In the genomic region with DNA sequence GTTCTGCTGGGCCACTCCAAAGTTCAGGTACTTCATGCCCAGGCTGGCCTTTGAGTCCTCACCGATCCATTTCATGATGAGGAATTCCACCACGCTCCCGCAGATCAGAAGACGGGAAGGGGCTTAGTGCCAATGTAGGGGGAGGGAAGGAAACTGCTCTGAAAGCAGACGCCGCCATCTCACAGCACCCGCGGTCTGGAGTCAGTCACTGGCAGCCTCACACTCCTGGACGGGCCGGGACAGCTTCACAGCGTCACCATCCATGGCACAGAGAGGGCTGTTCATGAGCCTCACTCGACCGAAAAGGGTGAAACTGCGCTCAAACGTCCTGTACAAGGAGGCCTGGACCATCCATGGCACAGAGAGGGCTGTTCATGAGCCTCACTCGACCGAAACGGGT, we compare ENCODE assay signal across 1 cellular context.
TF ChIP-seq lines count a peak whose summit lies in the region.

No MANE protein-coding gene starts in this region.

TF ChIP-seq in GM23338, 12 proteins besides CTCF, POLR2A, EP300 and RAD21 (continued from another document):
- TF ChIP-seq, protein P1, sequence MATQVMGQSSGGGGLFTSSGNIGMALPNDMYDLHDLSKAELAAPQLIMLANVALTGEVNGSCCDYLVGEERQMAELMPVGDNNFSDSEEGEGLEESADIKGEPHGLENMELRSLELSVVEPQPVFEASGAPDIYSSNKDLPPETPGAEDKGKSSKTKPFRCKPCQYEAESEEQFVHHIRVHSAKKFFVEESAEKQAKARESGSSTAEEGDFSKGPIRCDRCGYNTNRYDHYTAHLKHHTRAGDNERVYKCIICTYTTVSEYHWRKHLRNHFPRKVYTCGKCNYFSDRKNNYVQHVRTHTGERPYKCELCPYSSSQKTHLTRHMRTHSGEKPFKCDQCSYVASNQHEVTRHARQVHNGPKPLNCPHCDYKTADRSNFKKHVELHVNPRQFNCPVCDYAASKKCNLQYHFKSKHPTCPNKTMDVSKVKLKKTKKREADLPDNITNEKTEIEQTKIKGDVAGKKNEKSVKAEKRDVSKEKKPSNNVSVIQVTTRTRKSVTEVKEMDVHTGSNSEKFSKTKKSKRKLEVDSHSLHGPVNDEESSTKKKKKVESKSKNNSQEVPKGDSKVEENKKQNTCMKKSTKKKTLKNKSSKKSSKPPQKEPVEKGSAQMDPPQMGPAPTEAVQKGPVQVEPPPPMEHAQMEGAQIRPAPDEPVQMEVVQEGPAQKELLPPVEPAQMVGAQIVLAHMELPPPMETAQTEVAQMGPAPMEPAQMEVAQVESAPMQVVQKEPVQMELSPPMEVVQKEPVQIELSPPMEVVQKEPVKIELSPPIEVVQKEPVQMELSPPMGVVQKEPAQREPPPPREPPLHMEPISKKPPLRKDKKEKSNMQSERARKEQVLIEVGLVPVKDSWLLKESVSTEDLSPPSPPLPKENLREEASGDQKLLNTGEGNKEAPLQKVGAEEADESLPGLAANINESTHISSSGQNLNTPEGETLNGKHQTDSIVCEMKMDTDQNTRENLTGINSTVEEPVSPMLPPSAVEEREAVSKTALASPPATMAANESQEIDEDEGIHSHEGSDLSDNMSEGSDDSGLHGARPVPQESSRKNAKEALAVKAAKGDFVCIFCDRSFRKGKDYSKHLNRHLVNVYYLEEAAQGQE (IDR thresholded peaks at IDR 0.05; ENCODE audit: unreplicated experiment): no peak
- TF ChIP-seq ZNF331 (CRISPR knock-in tag; IDR thresholded peaks at IDR 0.05; ENCODE audit: low read depth) (no peak), ZNF114 (CRISPR knock-in tag; IDR thresholded peaks at IDR 0.05) (no peak), POLR2AphosphoS5 (IDR thresholded peaks at IDR 0.05; ENCODE audit: low read depth) (no peak), EZH2phosphoT487 (IDR thresholded peaks at IDR 0.05; ENCODE audit: unreplicated experiment) (no peak), JUNB (IDR thresholded peaks at IDR 0.05; ENCODE audit: unreplicated experiment) (no peak)
- TF ChIP-seq, protein P2, sequence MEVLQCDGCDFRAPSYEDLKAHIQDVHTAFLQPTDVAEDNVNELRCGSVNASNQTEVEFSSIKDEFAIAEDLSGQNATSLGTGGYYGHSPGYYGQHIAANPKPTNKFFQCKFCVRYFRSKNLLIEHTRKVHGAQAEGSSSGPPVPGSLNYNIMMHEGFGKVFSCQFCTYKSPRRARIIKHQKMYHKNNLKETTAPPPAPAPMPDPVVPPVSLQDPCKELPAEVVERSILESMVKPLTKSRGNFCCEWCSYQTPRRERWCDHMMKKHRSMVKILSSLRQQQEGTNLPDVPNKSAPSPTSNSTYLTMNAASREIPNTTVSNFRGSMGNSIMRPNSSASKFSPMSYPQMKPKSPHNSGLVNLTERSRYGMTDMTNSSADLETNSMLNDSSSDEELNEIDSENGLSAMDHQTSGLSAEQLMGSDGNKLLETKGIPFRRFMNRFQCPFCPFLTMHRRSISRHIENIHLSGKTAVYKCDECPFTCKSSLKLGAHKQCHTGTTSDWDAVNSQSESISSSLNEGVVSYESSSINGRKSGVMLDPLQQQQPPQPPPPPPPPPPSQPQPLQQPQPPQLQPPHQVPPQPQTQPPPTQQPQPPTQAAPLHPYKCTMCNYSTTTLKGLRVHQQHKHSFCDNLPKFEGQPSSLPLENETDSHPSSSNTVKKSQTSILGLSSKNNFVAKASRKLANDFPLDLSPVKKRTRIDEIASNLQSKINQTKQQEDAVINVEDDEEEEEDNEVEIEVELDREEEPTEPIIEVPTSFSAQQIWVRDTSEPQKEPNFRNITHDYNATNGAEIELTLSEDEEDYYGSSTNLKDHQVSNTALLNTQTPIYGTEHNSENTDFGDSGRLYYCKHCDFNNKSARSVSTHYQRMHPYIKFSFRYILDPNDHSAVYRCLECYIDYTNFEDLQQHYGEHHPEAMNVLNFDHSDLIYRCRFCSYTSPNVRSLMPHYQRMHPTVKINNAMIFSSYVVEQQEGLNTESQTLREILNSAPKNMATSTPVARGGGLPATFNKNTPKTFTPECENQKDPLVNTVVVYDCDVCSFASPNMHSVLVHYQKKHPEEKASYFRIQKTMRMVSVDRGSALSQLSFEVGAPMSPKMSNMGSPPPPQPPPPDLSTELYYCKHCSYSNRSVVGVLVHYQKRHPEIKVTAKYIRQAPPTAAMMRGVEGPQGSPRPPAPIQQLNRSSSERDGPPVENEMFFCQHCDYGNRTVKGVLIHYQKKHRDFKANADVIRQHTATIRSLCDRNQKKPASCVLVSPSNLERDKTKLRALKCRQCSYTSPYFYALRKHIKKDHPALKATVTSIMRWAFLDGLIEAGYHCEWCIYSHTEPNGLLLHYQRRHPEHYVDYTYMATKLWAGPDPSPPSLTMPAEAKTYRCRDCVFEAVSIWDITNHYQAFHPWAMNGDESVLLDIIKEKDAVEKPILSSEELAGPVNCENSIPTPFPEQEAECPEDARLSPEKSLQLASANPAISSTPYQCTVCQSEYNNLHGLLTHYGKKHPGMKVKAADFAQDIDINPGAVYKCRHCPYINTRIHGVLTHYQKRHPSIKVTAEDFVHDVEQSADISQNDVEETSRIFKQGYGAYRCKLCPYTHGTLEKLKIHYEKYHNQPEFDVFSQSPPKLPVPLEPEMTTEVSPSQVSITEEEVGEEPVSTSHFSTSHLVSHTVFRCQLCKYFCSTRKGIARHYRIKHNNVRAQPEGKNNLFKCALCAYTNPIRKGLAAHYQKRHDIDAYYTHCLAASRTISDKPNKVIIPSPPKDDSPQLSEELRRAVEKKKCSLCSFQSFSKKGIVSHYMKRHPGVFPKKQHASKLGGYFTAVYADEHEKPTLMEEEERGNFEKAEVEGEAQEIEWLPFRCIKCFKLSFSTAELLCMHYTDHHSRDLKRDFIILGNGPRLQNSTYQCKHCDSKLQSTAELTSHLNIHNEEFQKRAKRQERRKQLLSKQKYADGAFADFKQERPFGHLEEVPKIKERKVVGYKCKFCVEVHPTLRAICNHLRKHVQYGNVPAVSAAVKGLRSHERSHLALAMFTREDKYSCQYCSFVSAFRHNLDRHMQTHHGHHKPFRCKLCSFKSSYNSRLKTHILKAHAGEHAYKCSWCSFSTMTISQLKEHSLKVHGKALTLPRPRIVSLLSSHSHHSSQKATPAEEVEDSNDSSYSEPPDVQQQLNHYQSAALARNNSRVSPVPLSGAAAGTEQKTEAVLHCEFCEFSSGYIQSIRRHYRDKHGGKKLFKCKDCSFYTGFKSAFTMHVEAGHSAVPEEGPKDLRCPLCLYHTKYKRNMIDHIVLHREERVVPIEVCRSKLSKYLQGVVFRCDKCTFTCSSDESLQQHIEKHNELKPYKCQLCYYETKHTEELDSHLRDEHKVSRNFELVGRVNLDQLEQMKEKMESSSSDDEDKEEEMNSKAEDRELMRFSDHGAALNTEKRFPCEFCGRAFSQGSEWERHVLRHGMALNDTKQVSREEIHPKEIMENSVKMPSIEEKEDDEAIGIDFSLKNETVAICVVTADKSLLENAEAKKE (CRISPR knock-in tag; IDR thresholded peaks at IDR 0.05): no peak
TF ChIP-seq in GM23338: peak in this region for 0.
